19 cellular contexts compared by ENCODE assay signal in the genomic region with DNA sequence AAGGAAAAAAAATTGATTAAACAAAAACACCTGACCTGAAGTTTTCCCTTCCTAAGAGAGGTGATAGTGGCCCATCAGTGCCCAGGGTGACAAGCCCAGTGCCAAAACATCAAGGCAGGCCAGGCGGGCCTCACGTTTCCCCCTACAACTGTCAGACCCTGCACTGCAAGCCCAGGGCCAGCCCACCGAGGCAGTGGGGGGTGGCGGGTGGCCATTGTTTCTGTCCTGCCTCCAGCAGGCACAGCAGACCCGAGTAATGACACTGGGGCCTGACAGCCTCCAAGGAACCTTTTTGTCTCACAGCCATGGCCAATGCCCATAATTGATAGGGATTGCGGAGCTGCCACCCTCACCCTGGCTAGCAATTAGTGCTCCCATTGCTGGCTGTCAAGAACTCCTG.
"Had no signal": no experiment of that assay in that cellular context is flagged by ENCODE, and none has a peak within 500 bp of the region (broad histone marks: within the 10 kb centered on the region; RNA-seq: fewer than 3 reads in every experiment).

No MANE protein-coding gene starts in this region.

- H3K9ac ChIP-seq: SK-N-SH had no signal

- DNase-seq: IMR-90, Kasumi-1, KG1, MM.1S, NCI-H1105 treated with DMSO at 0.1 percent for 48 hours, NCI-H1417 treated with DMSO at 0.1 percent for 48 hours, NCI-H146, NCI-H1694 treated with DMSO at 0.1 percent for 48 hours, NCI-H1930, NCI-H2081, NCI-H2107, NCI-H2227 treated with DMSO at 0.1 percent for 48 hours, NCI-H524, NCI-H526 treated with DMSO at 0.1 percent for 48 hours, NCI-H748 treated with DMSO at 0.1 percent for 48 hours, RPMI8226, SHP77, SK-N-SH, T-helper 1 cell had no signal

- H3K9me3 ChIP-seq: SK-N-SH had no signal

- H3K4me2 ChIP-seq: SK-N-SH had no signal
